Comparison of ENCODE assay signal across 8 cellular contexts in genomic region chr9:96420468-96421219, GRCh38. TPM values are rescaled to one million over a fixed set of nuclear protein-coding genes. Genes with fewer than 3 reads are reported as not detected.
DNase-seq lines count a peak whose midpoint lies in the region; ATAC-seq and TF ChIP-seq lines count a peak whose summit lies in the region.

No MANE protein-coding gene starts in this region.

- H3K4me1 ChIP-seq in esophagus squamous epithelium = peaks cover 13 to 49% (median 29%) of the 10 kb centered on the region in 3 donors

- TF ChIP-seq POLR2A in esophagus squamous epithelium (IDR thresholded peaks at IDR 0.05) = no peak

- no peaks in the 10 kb centered on the region for H3K27me3 Mint-ChIP-seq in natural killer cell treated with Interleukin-12 subunit alpha and Interleukin-12 subunit beta and Interleukin-15 and Interleukin-18, amount 100 ng/mL, for 72 hours

- WGBS in esophagus squamous epithelium, 2 donors = 28 to 36% methylated on average over 5 to 6 of the region's 6 CpGs

- H3K27ac ChIP-seq in esophagus squamous epithelium = peak overlapping the region; percentile 62 to 100 (median 98)

- H3K27me3 ChIP-seq in esophagus squamous epithelium = no peaks in the 10 kb centered on the region

- DNase-seq in DMS79 (lab: John Stamatoyannopoulos, UW) = peak; percentile 3
- no peak for DNase-seq in DMS79 treated with DMSO at 0.1 percent for 48 hours (lab: John Stamatoyannopoulos, UW)
- DNase-seq in KBM-7 = peak; percentile 60
- peak; percentile 21 for DNase-seq in UCSD-AML1 (lab: John Stamatoyannopoulos, UW; ENCODE audit: unreplicated experiment)
- no peak for DNase-seq in esophagus squamous epithelium (lab: John Stamatoyannopoulos, UW)
- no peak for DNase-seq in natural killer cell treated with Interleukin-12 subunit alpha and Interleukin-12 subunit beta and Interleukin-15 and Interleukin-18, amount 100 ng/mL, for 72 hours (ENCODE audit: low spot score)
- no peak for DNase-seq in stimulated activated naive CD4-positive, alpha-beta T cell (lab: John Stamatoyannopoulos, UW)

- ATAC-seq in natural killer cell treated with Interleukin-12 subunit alpha and Interleukin-12 subunit beta and Interleukin-15 and Interleukin-18, amount 100 ng/mL, for 72 hours = no peak
- no peak for ATAC-seq in HG03571 (IDR thresholded peaks at IDR 0.05; ENCODE audit: unreplicated experiment)

- peaks cover 24 to 32% of the 10 kb centered on the region in 2 donors for H3K4me1 Mint-ChIP-seq in natural killer cell treated with Interleukin-12 subunit alpha and Interleukin-12 subunit beta and Interleukin-15 and Interleukin-18, amount 100 ng/mL, for 72 hours (ENCODE audit: low read depth in 2 of 2)

- in situ Hi-C loops in KBM-7 (cut with MboI; ENCODE audit: low pct_unique_long_range_greater_than_20kb, low sequenced_read_pairs) = no loop called here

- peaks cover 4% of the 10 kb centered on the region for H3K36me3 Mint-ChIP-seq in natural killer cell treated with Interleukin-12 subunit alpha and Interleukin-12 subunit beta and Interleukin-15 and Interleukin-18, amount 100 ng/mL, for 72 hours

- no peak for TF ChIP-seq CTCF in esophagus squamous epithelium (IDR thresholded peaks at IDR 0.05)

- intact Hi-C loops in esophagus squamous epithelium (cut with DNase I) = no loop called here

- H3K27ac Mint-ChIP-seq in natural killer cell treated with Interleukin-12 subunit alpha and Interleukin-12 subunit beta and Interleukin-15 and Interleukin-18, amount 100 ng/mL, for 72 hours = peak overlapping the region; percentile 86 to 90

- H3K4me3 ChIP-seq in esophagus squamous epithelium = no peak overlapping the region

- H3K36me3 ChIP-seq in esophagus squamous epithelium = no peaks in the 10 kb centered on the region

- H3K4me3 Mint-ChIP-seq in natural killer cell treated with Interleukin-12 subunit alpha and Interleukin-12 subunit beta and Interleukin-15 and Interleukin-18, amount 100 ng/mL, for 72 hours = peak overlapping the region; percentile 90

- no peaks in the 10 kb centered on the region for H3K9me3 Mint-ChIP-seq in natural killer cell treated with Interleukin-12 subunit alpha and Interleukin-12 subunit beta and Interleukin-15 and Interleukin-18, amount 100 ng/mL, for 72 hours

- no peaks in the 10 kb centered on the region for H3K9me3 ChIP-seq in esophagus squamous epithelium

RNA-seq across cellular contexts. Expression of gene ZNF367, which starts 2.5 kb away (rescaled TPM):
- total RNA-seq in esophagus squamous epithelium = 1 to 10 TPM; 2.2 to 7.1 (median 4.6) TPM
- 10 to 100 TPM; 12.8 to 26.3 TPM for total RNA-seq in natural killer cell treated with Interleukin-12 subunit alpha and Interleukin-12 subunit beta and Interleukin-15 and Interleukin-18, amount 100 ng/mL, for 72 hours

RNA-seq across cellular contexts. Expression of gene HABP4, which starts 29.3 kb away (rescaled TPM):
- total RNA-seq in esophagus squamous epithelium = 10 to 100 TPM in 1 of 4 donors, 1 to 10 TPM in 2, under 1 TPM in 1; 0.80 to 12.4 (median 2.7) TPM
- total RNA-seq in natural killer cell treated with Interleukin-12 subunit alpha and Interleukin-12 subunit beta and Interleukin-15 and Interleukin-18, amount 100 ng/mL, for 72 hours = 10 to 100 TPM in 1 of 2 donors, 1 to 10 TPM in 1; 3.0 to 11.5 TPM

RNA-seq across cellular contexts. Expression of gene SLC35D2, which starts 37.1 kb away (rescaled TPM):
- total RNA-seq in esophagus squamous epithelium = 10 to 100 TPM; 10.3 to 28.5 (median 16.4) TPM
- total RNA-seq in natural killer cell treated with Interleukin-12 subunit alpha and Interleukin-12 subunit beta and Interleukin-15 and Interleukin-18, amount 100 ng/mL, for 72 hours = 10 to 100 TPM in 1 of 2 donors, 1 to 10 TPM in 1; 4.2 to 12.9 TPM

Comparison
In these comparisons a context has a peak if more than half of its experiments do, and no peak if none do; other contexts are left out.
1. DNase-seq: peak in DMS79 (single experiment), KBM-7 (single experiment) and UCSD-AML1 (single experiment); none in DMS79 treated with DMSO at 0.1 percent for 48 hours (single experiment), esophagus squamous epithelium (single experiment), natural killer cell treated with Interleukin-12 subunit alpha and Interleukin-12 subunit beta and Interleukin-15 and Interleukin-18, amount 100 ng/mL, for 72 hours (single experiment) and stimulated activated naive CD4-positive, alpha-beta T cell (0 of 6).